8 cellular contexts compared by ENCODE assay signal in the genomic region with DNA sequence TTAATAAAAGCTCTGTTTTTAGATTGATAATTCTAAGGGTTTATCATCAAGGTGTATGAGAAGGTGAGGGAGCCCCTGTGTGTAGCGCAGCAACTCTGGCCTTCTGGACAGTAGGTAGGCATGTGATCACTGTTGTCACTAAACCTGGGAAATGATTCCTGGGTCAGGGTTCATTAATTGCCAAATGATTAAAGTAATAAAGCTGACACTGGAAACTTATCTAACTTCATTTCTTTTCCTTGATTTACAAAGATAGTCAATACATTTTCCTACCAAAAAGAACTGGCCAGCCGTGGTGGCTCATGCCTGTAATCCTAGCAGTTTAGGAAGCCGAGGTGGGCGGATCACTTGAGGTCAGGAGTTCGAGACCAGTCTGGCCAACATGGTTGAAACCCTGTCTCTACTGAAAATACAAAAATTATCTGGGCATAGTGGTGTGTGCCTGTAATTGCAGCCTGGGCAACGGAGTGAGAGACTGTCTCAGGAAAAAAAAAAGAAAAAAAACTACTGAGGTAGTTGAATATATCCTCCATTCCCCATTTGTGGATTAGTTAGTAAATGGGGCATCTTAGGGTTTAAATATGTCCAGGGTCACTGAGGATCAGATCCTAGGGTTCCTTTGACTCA. TPM values are rescaled to one million over a fixed set of nuclear protein-coding genes. Genes with fewer than 3 reads are reported as not detected.
A peak's percentile ranks its signal among the peaks of the same experiment; 100 is the strongest.
DNase-seq lines count a peak whose midpoint lies in the region; TF ChIP-seq lines count a peak whose summit lies in the region.

No MANE protein-coding gene starts in this region.

- H3K27me3 ChIP-seq in brain microvascular endothelial cell (replicated peaks) (no peaks in the 10 kb centered on the region), neural cell (ENCODE audit: insufficient read depth, low read depth, low read length) (no peaks in the 10 kb centered on the region)

- H3K79me2 ChIP-seq in neural cell (replicated peaks; ENCODE audit: insufficient read depth, low read length): peaks cover 79% of the 10 kb centered on the region

- peak; percentile 14; the same call in 1 of the 2 replicates for TF ChIP-seq CTCF in LNCaP clone FGC (IDR thresholded peaks at IDR 0.05; ENCODE audit: control insufficient read depth, extremely low read depth, insufficient read depth)
- peak; percentile 53 for TF ChIP-seq CTCF in brain microvascular endothelial cell (IDR thresholded peaks at IDR 0.05; ENCODE audit: low read depth, low read length, missing control alignments)
- peak; percentile 46 for TF ChIP-seq CTCF in neural cell (IDR thresholded peaks at IDR 0.05; ENCODE audit: poor library complexity, severe bottlenecking)

- H3K4me3 ChIP-seq in LNCaP clone FGC (ENCODE audit: low read depth, low read length) (no peak overlapping the region), brain microvascular endothelial cell (ENCODE audit: low read depth, low read length) (no peak overlapping the region), neural cell (ENCODE audit: low read length) (peak overlapping the region; percentile 73)

- no peaks in the 10 kb centered on the region for H3F3A ChIP-seq in neural cell (ENCODE audit: insufficient read depth, low read length, poor library complexity, severe bottlenecking)

- no peak for TF ChIP-seq EP300 in neural cell (conservative IDR thresholded peaks at IDR 0.05; ENCODE audit: poor library complexity, severe bottlenecking)

- H4K20me1 ChIP-seq in neural cell (ENCODE audit: insufficient read depth): no peaks in the 10 kb centered on the region

- peak overlapping the region; percentile 12 for H3K9ac ChIP-seq in neural cell (ENCODE audit: low read length)

- H2AFZ ChIP-seq in neural cell (ENCODE audit: low read depth, low read length): no peak overlapping the region

- in situ Hi-C loops in brain microvascular endothelial cell (cut with HindIII; ENCODE audit: low pct_ligation_motif_present, low sequenced_read_pairs): no loop called here

- no peaks in the 10 kb centered on the region for H3K9me2 ChIP-seq in neural cell (ENCODE audit: insufficient read depth, low read length)

- no peaks in the 10 kb centered on the region for H3K9me3 ChIP-seq in neural cell (ENCODE audit: low read length)

- H3K4me2 ChIP-seq in neural cell (ENCODE audit: low read length): peak overlapping the region; percentile 87

- DNase-seq in NCI-H1694 treated with DMSO at 0.1 percent for 48 hours (lab: John Stamatoyannopoulos, UW) (peak; percentile 15), NCI-H1694 (lab: John Stamatoyannopoulos, UW) (no peak), LNCaP clone FGC (ENCODE audit: low read depth) (no peak), brain microvascular endothelial cell (peak; percentile 41), hepatic stellate cell (ENCODE audit: low spot score) (no peak), globus pallidus (ENCODE audit: low spot score) (no peak)
- no peak for DNase-seq in stimulated activated CD4-positive, alpha-beta T cell treated with anti-CD3 and anti-CD28 coated beads, Interleukin-2, amount 100 ng/mL, for 48 hours

- H3K36me3 ChIP-seq in brain microvascular endothelial cell (replicated peaks): no peaks in the 10 kb centered on the region
- no peaks in the 10 kb centered on the region for H3K36me3 ChIP-seq in neural cell (ENCODE audit: insufficient read depth, low read length)

- TF ChIP-seq RAD21 in neural cell (conservative IDR thresholded peaks at IDR 0.05): no peak

- H3K27ac ChIP-seq in brain microvascular endothelial cell (no peak overlapping the region), neural cell (ENCODE audit: low read length) (no peak overlapping the region)

TF ChIP-seq in neural cell, 6 proteins besides CTCF, POLR2A, EP300 and RAD21:
- TF ChIP-seq SMC3 (conservative IDR thresholded peaks at IDR 0.05; ENCODE audit: poor library complexity) (no peak), EZH2 (IDR thresholded peaks at IDR 0.05; ENCODE audit: borderline replicate concordance, insufficient read depth, low read length, poor library complexity, severe bottlenecking) (no peak), REST (IDR thresholded peaks at IDR 0.05; ENCODE audit: borderline replicate concordance) (no peak), POLR2AphosphoS5 (IDR thresholded peaks at IDR 0.05) (no peak)

RNA-seq across cellular contexts. Expression of gene EHMT1, which starts 2.4 kb away (rescaled TPM):
- polyA plus RNA-seq in neural cell: 53.0 and 65.8 TPM in 2 replicates
- polyA minus RNA-seq in neural cell: 96.9 and 100 TPM in 2 replicates

RNA-seq across cellular contexts. Expression of gene ARRDC1, which starts 15.8 kb away (rescaled TPM):
- polyA plus RNA-seq in neural cell: 53.4 and 55.1 TPM in 2 replicates
- 12.8 and 16.3 TPM in 2 replicates for polyA minus RNA-seq in neural cell

RNA-seq across cellular contexts. Expression of gene ZMYND19, which starts 30.9 kb away (rescaled TPM):
- polyA plus RNA-seq in neural cell: 54.8 and 62.4 TPM in 2 replicates
- polyA minus RNA-seq in neural cell: 25.9 and 28.7 TPM in 2 replicates

RNA-seq across cellular contexts. Expression of gene DPH7, which starts 42.5 kb away (rescaled TPM):
- 145 and 195 TPM in 2 replicates for polyA plus RNA-seq in neural cell
- polyA minus RNA-seq in neural cell: 46.2 and 52.8 TPM in 2 replicates

Comparison
In these comparisons a context has a peak if more than half of its experiments do, and no peak if none do; other contexts are left out.
1. DNase-seq: peak in NCI-H1694 treated with DMSO at 0.1 percent for 48 hours (single experiment) and brain microvascular endothelial cell (single experiment); none in NCI-H1694 (single experiment), LNCaP clone FGC (single experiment), hepatic stellate cell (single experiment), stimulated activated CD4-positive, alpha-beta T cell treated with anti-CD3 and anti-CD28 coated beads, Interleukin-2, amount 100 ng/mL, for 48 hours (0 of 2) and globus pallidus (single experiment).
2. Peak in every context shown above with its lines, with median percentiles within 50 percentile points of each other: CTCF ChIP-seq.